In the genomic region with DNA sequence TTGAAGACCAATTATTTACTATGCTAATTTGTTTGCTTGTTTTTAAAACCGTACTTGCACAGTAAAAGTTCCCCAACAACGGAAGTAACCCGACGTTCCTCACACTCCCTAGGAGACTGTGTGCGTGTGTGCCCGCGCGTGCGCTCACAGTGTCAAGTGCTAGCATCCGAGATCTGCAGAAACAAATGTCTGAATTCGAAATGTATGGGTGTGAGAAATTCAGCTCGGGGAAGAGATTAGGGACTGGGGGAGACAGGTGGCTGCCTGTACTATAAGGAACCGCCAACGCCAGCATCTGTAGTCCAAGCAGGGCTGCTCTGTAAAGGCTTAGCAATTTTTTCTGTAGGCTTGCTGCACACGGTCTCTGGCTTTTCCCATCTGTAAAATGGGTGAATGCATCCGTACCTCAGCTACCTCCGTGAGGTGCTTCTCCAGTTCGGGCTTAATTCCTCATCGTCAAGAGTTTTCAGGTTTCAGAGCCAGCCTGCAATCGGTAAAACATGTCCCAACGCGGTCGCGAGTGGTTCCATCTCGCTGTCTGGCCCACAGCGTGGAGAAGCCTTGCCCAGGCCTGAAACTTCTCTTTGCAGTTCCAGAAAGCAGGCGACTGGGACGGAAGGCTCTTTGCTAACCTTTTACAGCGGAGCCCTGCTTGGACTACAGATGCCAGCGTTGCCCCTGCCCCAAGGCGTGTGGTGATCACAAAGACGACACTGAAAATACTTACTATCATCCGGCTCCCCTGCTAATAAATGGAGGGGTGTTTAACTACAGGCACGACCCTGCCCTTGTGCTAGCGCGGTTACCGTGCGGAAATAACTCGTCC, we compare ENCODE assay signal across 14 cellular contexts. TPM values are rescaled to one million over a fixed set of nuclear protein-coding genes. Genes with fewer than 3 reads are reported as not detected.
DNase-seq lines count a peak whose midpoint lies in the region; ATAC-seq and TF ChIP-seq lines count a peak whose summit lies in the region.
"Had no signal": no experiment of that assay in that cellular context is flagged by ENCODE, and none has a peak within 500 bp of the region (broad histone marks: within the 10 kb centered on the region; RNA-seq: fewer than 3 reads in every experiment).

No MANE protein-coding gene starts in this region.

- H3T11ph ChIP-seq in H9 (ENCODE audit: low read length): no peak overlapping the region

- WGBS in H9 (ENCODE audit: extremely low coverage, insufficient read length, low lambda C conversion rate): no CpG with 5 or more reads among the region's 39 CpGs

- no peak overlapping the region for H2BK15ac ChIP-seq in H9 (ENCODE audit: low read depth, low read length)

- no peak overlapping the region for H2AFZ ChIP-seq in H9 (ENCODE audit: low read length)

- no peak overlapping the region for H2BK120ac ChIP-seq in H9 (ENCODE audit: low read depth, low read length, poor library complexity, severe bottlenecking)

- H3K4me1 Mint-ChIP-seq in H9: peaks cover 25 to 56% of the 10 kb centered on the region in 2 experiments
- peaks cover 49% of the 10 kb centered on the region for H3K4me1 Mint-ChIP-seq in central memory CD8-positive, alpha-beta T cell
- H3K4me1 Mint-ChIP-seq in nephron progenitor cell: peaks cover 20% of the 10 kb centered on the region

- DNase-seq in NCI-H524 (lab: John Stamatoyannopoulos, UW): peak; percentile 21 to 54
- DNase-seq in NCI-H524 treated with DMSO at 0.1 percent for 48 hours (lab: John Stamatoyannopoulos, UW): no peak
- peak; percentile 41 for DNase-seq in H9
- DNase-seq in central memory CD8-positive, alpha-beta T cell (ENCODE audit: low spot score in 2 of 2): no peak
- DNase-seq in nephron progenitor cell: no peak
- DNase-seq in HuH-7 (ENCODE audit: low spot score): no peak
- DNase-seq: ACHN, colonic mucosa, NCI-H2081, pancreas, Peyer's patch had no signal

- H3K14ac ChIP-seq in H9 (ENCODE audit: insufficient read depth, low read length): no peak overlapping the region

- H3K4me1 ChIP-seq in H9 (ENCODE audit: insufficient read depth, low read length): no peaks in the 10 kb centered on the region; the same call in 1 of the 2 replicates
- H3K4me1 ChIP-seq: colonic mucosa had no signal

- peaks cover 89% of the 10 kb centered on the region for H3K27me3 ChIP-seq in H9 (ENCODE audit: insufficient read depth, low read length)

- H3K4me3 Mint-ChIP-seq in H9 (peak overlapping the region; percentile 72 to 86), nephron progenitor cell (peak overlapping the region; percentile 80)
- H3K4me3 Mint-ChIP-seq in central memory CD8-positive, alpha-beta T cell: peak overlapping the region; percentile 3

- H4K20me1 ChIP-seq in H9 (ENCODE audit: control insufficient read depth, insufficient read depth, insufficient read length): no peaks in the 10 kb centered on the region

- no peaks in the 10 kb centered on the region for H3K79me1 ChIP-seq in H9 (ENCODE audit: insufficient read depth, low read depth, low read length, poor library complexity, severe bottlenecking)

- no peaks in the 10 kb centered on the region for H3K9me3 ChIP-seq in H9 (ENCODE audit: control insufficient read depth, low read depth, low read length)
- H3K9me3 ChIP-seq: colonic mucosa, pancreas, Peyer's patch had no signal

- H3K79me2 ChIP-seq in H9 (ENCODE audit: insufficient read depth, low read length): no peaks in the 10 kb centered on the region

- TF ChIP-seq CTCF in H9 (conservative IDR thresholded peaks at IDR 0.05) (no peak), nephron progenitor cell (IDR thresholded peaks at IDR 0.05) (no peak)

- H2BK12ac ChIP-seq in H9 (ENCODE audit: insufficient read length, low read depth, low read length): no peak overlapping the region

- H3K36me3 Mint-ChIP-seq in H9 (ENCODE audit: insufficient read depth in 1 of 3, low read depth in 3 of 3): no peaks in the 10 kb centered on the region; a peak in 1 of 7 replicates
- H3K36me3 Mint-ChIP-seq in central memory CD8-positive, alpha-beta T cell (ENCODE audit: insufficient read depth): peaks cover 17% of the 10 kb centered on the region
- H3K36me3 Mint-ChIP-seq in nephron progenitor cell (ENCODE audit: low read depth): no peaks in the 10 kb centered on the region

- ATAC-seq in central memory CD8-positive, alpha-beta T cell (replicated peaks; ENCODE audit: extremely low read depth, poor library complexity, severe bottlenecking): no peak
- ATAC-seq in HG02798 (IDR thresholded peaks at IDR 0.05; ENCODE audit: poor library complexity, unreplicated experiment) (no peak), HG03520 (IDR thresholded peaks at IDR 0.05; ENCODE audit: unreplicated experiment) (no peak)
- ATAC-seq: left lobe of liver had no signal

- H3K27ac Mint-ChIP-seq in H9: no peak overlapping the region
- no peak overlapping the region for H3K27ac Mint-ChIP-seq in central memory CD8-positive, alpha-beta T cell (ENCODE audit: low read depth)
- no peak overlapping the region for H3K27ac Mint-ChIP-seq in nephron progenitor cell

- H3K4me2 ChIP-seq in H9 (ENCODE audit: insufficient read depth, insufficient read length, low read length): peak overlapping the region; percentile 65

- H3K9me3 Mint-ChIP-seq in H9 (peaks cover 0 to under 1% of the 10 kb centered on the region in 2 experiments; a peak in 1 of 5 replicates), nephron progenitor cell (no peaks in the 10 kb centered on the region)
- H3K9me3 Mint-ChIP-seq in central memory CD8-positive, alpha-beta T cell: no peaks in the 10 kb centered on the region

- H3K9ac ChIP-seq in H9 (ENCODE audit: extremely low read depth, insufficient read length, low read length): no peak overlapping the region

- no peak overlapping the region for H3K4ac ChIP-seq in H9 (ENCODE audit: low read depth, low read length)

- no peak overlapping the region for H3K56ac ChIP-seq in H9 (ENCODE audit: insufficient read length, low read depth, low read length)

- H3K18ac ChIP-seq in H9 (ENCODE audit: insufficient read length, low read depth, low read length): no peak overlapping the region

- H3K27ac ChIP-seq in H9 (ENCODE audit: insufficient read length, low read depth, low read length): no peak overlapping the region
- H3K27ac ChIP-seq: colonic mucosa, pancreas, Peyer's patch had no signal

- H3K23me2 ChIP-seq in H9 (ENCODE audit: insufficient read length, low read depth, low read length, poor library complexity, severe bottlenecking): peaks cover 20% of the 10 kb centered on the region

- H2BK5ac ChIP-seq in H9 (ENCODE audit: insufficient read length, low read length): no peak overlapping the region

- no peak overlapping the region for H4K91ac ChIP-seq in H9 (ENCODE audit: insufficient read length, low read depth, low read length)

- no peak overlapping the region for H2AK5ac ChIP-seq in H9 (ENCODE audit: insufficient read length, low read length)

- no peak overlapping the region for H2BK20ac ChIP-seq in H9 (ENCODE audit: low read depth, low read length, poor library complexity, severe bottlenecking)

- H3K27me3 Mint-ChIP-seq in H9 (ENCODE audit: low read depth) (peaks cover 97% of the 10 kb centered on the region), nephron progenitor cell (ENCODE audit: low read depth, poor library complexity) (peaks cover 95% of the 10 kb centered on the region)
- H3K27me3 Mint-ChIP-seq in central memory CD8-positive, alpha-beta T cell: peaks cover 89% of the 10 kb centered on the region

- no peak overlapping the region for H4K8ac ChIP-seq in H9 (replicated peaks; ENCODE audit: insufficient read length, low read depth, low read length)

- no peak overlapping the region for H3K23ac ChIP-seq in H9 (ENCODE audit: insufficient read length, low read depth, low read length)

- no peak overlapping the region for H4K5ac ChIP-seq in H9 (ENCODE audit: insufficient read length, low read depth, low read length)

RNA-seq across cellular contexts. Expression of a gene that starts 1.2 kb away (rescaled TPM):
- total RNA-seq in H9 (2021): 1.4 and 2.0 TPM in 2 replicates
- total RNA-seq: colonic mucosa, left lobe of liver, Peyer's patch had no signal

RNA-seq across cellular contexts. Expression of a gene that starts 45.5 kb away (rescaled TPM):
- 0.31 and 0.33 TPM in 2 replicates for total RNA-seq in H9 (2021)
- total RNA-seq: colonic mucosa, left lobe of liver, Peyer's patch had no signal

Comparison
In these comparisons a context has a peak if more than half of its experiments do, and no peak if none do; other contexts are left out.
1. DNase-seq: peak in NCI-H524 (2 of 2) and H9 (single experiment); none in NCI-H524 treated with DMSO at 0.1 percent for 48 hours (single experiment), central memory CD8-positive, alpha-beta T cell (0 of 2), nephron progenitor cell (single experiment) and HuH-7 (single experiment).
2. H3K4me3 Mint-ChIP-seq: peak in every context shown above with its lines; median percentile 80 in nephron progenitor cell; 79 in H9; 3 in central memory CD8-positive, alpha-beta T cell.